In genomic region chr1:108049083-108049819, GRCh38 we compare ENCODE assay signal across 8 cellular contexts.
A peak's percentile ranks its signal among the peaks of the same experiment; 100 is the strongest.
DNase-seq lines count a peak whose midpoint lies in the region; ATAC-seq lines count a peak whose summit lies in the region.

No MANE protein-coding gene starts in this region.

- no peak overlapping the region for H3K27ac ChIP-seq in SJCRH30

- peak; percentile 21 for DNase-seq in AG08396 (ENCODE audit: low spot score)
- peak; percentile 52 to 69 for DNase-seq in SJCRH30
- DNase-seq in effector CD4-positive, alpha-beta T cell, result peak; percentile 4
- DNase-seq in midbrain (lab: John Stamatoyannopoulos, UW), result peak; percentile 65
- DNase-seq in NCI-H146 (lab: John Stamatoyannopoulos, UW), result no peak
- no peak for DNase-seq in mesenteric fat pad (ENCODE audit: low spot score)
- no peak for DNase-seq in activated T-cell treated with anti-CD3 and anti-CD28 coated beads, Interleukin-2, amount 50 U/mL, for 1 hour

- ATAC-seq in GM18498 (IDR thresholded peaks at IDR 0.05; ENCODE audit: unreplicated experiment), result peak; percentile 61

- no peaks in the 10 kb centered on the region for H3K36me3 ChIP-seq in SJCRH30

- no peaks in the 10 kb centered on the region for H3K27me3 ChIP-seq in SJCRH30

- no peak overlapping the region for H3K4me3 ChIP-seq in SJCRH30

- H3K9me3 ChIP-seq in SJCRH30 (replicated peaks), result no peaks in the 10 kb centered on the region

- peaks cover 30% of the 10 kb centered on the region for H3K4me1 ChIP-seq in SJCRH30

Comparison
In these comparisons a context has a peak if more than half of its experiments do, and no peak if none do; other contexts are left out.
1. DNase-seq: peak in AG08396 (single experiment), SJCRH30 (2 of 2), effector CD4-positive, alpha-beta T cell (single experiment) and midbrain (single experiment); none in NCI-H146 (single experiment), mesenteric fat pad (single experiment) and activated T-cell treated with anti-CD3 and anti-CD28 coated beads, Interleukin-2, amount 50 U/mL, for 1 hour (single experiment).